ENCODE assay signal across 17 cellular contexts in the genomic region with DNA sequence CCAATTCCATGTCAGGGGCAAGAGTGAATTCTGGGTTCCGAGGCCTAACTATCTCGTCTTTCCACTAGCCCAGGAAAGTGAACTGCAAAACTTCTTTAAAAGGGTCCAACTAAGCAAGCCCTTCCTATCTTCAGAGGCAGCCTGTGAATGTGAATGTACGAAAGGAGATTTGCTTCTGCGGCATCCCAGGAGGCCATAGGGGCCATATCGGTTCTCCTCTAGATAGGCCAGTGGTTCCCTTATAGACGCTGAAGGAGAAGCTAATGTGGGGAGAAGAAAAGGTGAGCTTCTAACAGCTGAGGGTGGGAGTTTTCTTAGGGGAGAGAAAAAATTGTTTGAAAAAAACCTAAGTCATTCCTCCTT.
DNase-seq lines count a peak whose midpoint lies in the region; ATAC-seq, FAIRE-seq and TF ChIP-seq lines count a peak whose summit lies in the region.
"Had no signal": no experiment of that assay in that cellular context is flagged by ENCODE, and none has a peak within 500 bp of the region (broad histone marks: within the 10 kb centered on the region; RNA-seq: fewer than 3 reads in every experiment).

No MANE protein-coding gene starts in this region.

- H3K79me2 ChIP-seq in OCI-LY1 (ENCODE audit: insufficient read depth, low read length) = no peaks in the 10 kb centered on the region
- no peaks in the 10 kb centered on the region for H3K79me2 ChIP-seq in H1 (ENCODE audit: control insufficient read depth in 1 of 2, insufficient read depth in 2 of 2, low read length in 2 of 2)

- H3K27me3 Mint-ChIP-seq in stimulated activated naive B cell treated with anti-CD40 and anti-IgM and Interleukin-4, amounts not matched to agents 10 μg/mL and 1 μg/mL and 100 μg/mL, for 72 hours = peaks cover 0 to 3% of the 10 kb centered on the region in 2 donors

- H4K5ac ChIP-seq in H1 (ENCODE audit: insufficient read length, low read depth, low read length) = no peak overlapping the region

- no peak for ATAC-seq in stimulated activated naive B cell treated with anti-CD40 and anti-IgM and Interleukin-4, amounts not matched to agents 10 μg/mL and 1 μg/mL and 100 μg/mL, for 72 hours (replicated peaks)
- ATAC-seq: HCT116, HepG2 had no signal

- H2BK12ac ChIP-seq in H1 (ENCODE audit: low read depth, low read length) = peak overlapping the region; percentile 84; the same call in 1 of the 2 replicates

- no peaks in the 10 kb centered on the region for H3K9me2 ChIP-seq in OCI-LY1 (ENCODE audit: low read depth, low read length)

- peak overlapping the region; percentile 51 for H4K91ac ChIP-seq in H1 (replicated peaks; ENCODE audit: insufficient read length, low read length)

- TF ChIP-seq RAD21 in H1 (IDR thresholded peaks at IDR 0.05 in 1 of 2, conservative IDR thresholded peaks at IDR 0.05 in 1 of 2; ENCODE audit: low read depth in 2 of 2, low read length in 2 of 2) = no peak

- no peak overlapping the region for H2BK20ac ChIP-seq in H1 (ENCODE audit: low read length)

- peaks cover 4% of the 10 kb centered on the region; the same call in 1 of the 2 replicates for H3F3A ChIP-seq in OCI-LY1 (ENCODE audit: insufficient read depth, low read length)

- H3K36me3 ChIP-seq in BLaER1 (no peaks in the 10 kb centered on the region), OCI-LY1 (ENCODE audit: insufficient read depth, low read length) (peaks cover 29% of the 10 kb centered on the region), H1 (ENCODE audit: control insufficient read depth in 2 of 4, insufficient read depth in 4 of 4, low read length in 3 of 4) (no peaks in the 10 kb centered on the region), H7 (replicated peaks; ENCODE audit: control insufficient read depth, insufficient read depth, low read length) (no peaks in the 10 kb centered on the region)

- H3K27me3 ChIP-seq in BLaER1 (no peaks in the 10 kb centered on the region), OCI-LY1 (ENCODE audit: insufficient read depth, low read length) (no peaks in the 10 kb centered on the region), H1 (replicated peaks in 1 of 4; ENCODE audit: control insufficient read depth in 3 of 4, extremely low read depth in 1 of 4, insufficient read depth in 3 of 4, low read length in 3 of 4) (0 out of 7 replicates have a peak, but pooled peaks cover 0 to 2% (median 2%) of the 10 kb centered on the region in 4 experiments), H7 (ENCODE audit: control insufficient read depth, insufficient read depth, low read length) (no peaks in the 10 kb centered on the region)

- peaks cover 9% of the 10 kb centered on the region in 2 donors for H3K36me3 Mint-ChIP-seq in stimulated activated naive B cell treated with anti-CD40 and anti-IgM and Interleukin-4, amounts not matched to agents 10 μg/mL and 1 μg/mL and 100 μg/mL, for 72 hours
- H3K36me3 Mint-ChIP-seq: CD4-positive, alpha-beta memory T cell had no signal

- H3K27ac Mint-ChIP-seq in stimulated activated naive B cell treated with anti-CD40 and anti-IgM and Interleukin-4, amounts not matched to agents 10 μg/mL and 1 μg/mL and 100 μg/mL, for 72 hours = peak overlapping the region; percentile 31

- WGBS in H1 (ENCODE audit: extremely low coverage in 1 of 2, insufficient coverage in 1 of 2, insufficient read length in 1 of 2, insufficient replicate concordance in 2 of 2, low coverage in 1 of 2, low lambda C conversion rate in 2 of 2, missing lambda C conversion rate in 1 of 2), 2 experiments = 79% methylated on average over 5 of the region's 6 CpGs; no CpG with 5 or more reads in 1 of the 2 experiments

- DNase-seq in H1 (ENCODE audit: low read depth in 1 of 2, low spot score in 2 of 2) (no peak), NCI-H2081 treated with DMSO at 0.1 percent for 48 hours (lab: John Stamatoyannopoulos, UW) (no peak), T-helper 9 cell (no peak), H7 (no peak)
- DNase-seq in stimulated activated naive B cell treated with anti-CD40 and anti-IgM and Interleukin-4, amounts not matched to agents 10 μg/mL and 1 μg/mL and 100 μg/mL, for 72 hours = no peak
- DNase-seq: 8988T; AML-193; CD4-positive, alpha-beta memory T cell; EL had no signal

- H4K8ac ChIP-seq in H1 (ENCODE audit: extremely low read depth, insufficient read depth, low read length) = no peak overlapping the region

- POLR2A ChIA-PET in H1 (lab: Charles Lee; ENCODE audit: partially characterized antibody) = no interaction called here

- H3K79me1 ChIP-seq in H1 (ENCODE audit: low read depth, low read length) = no peaks in the 10 kb centered on the region

- TF ChIP-seq EP300 in H1 (IDR thresholded peaks at IDR 0.05; ENCODE audit: borderline replicate concordance in 1 of 2, low read depth in 2 of 2, low read length in 2 of 2) = no peak

- TF ChIP-seq POLR2A in H1 (IDR thresholded peaks at IDR 0.05; ENCODE audit: control extremely low read depth in 1 of 2, low read depth in 2 of 2, low read length in 2 of 2) = no peak

- H2BK120ac ChIP-seq in H1 (replicated peaks; ENCODE audit: low read depth, low read length) = no peak overlapping the region

- no peak overlapping the region for H3K18ac ChIP-seq in H1 (ENCODE audit: extremely low read depth, low read length)

- FAIRE-seq in H1 (lab: Jason Lieb, UNC) = no peak
- FAIRE-seq: G401.6, GM12892, HepG2, HTR-8/SVneo had no signal

- no peak overlapping the region; the same call in 1 of the 2 replicates for H2BK5ac ChIP-seq in H1 (ENCODE audit: low read depth, low read length)

- H3K14ac ChIP-seq in H1 (ENCODE audit: insufficient read length) = no peak overlapping the region

- H3K9me3 ChIP-seq in BLaER1 (peaks cover 23% of the 10 kb centered on the region), OCI-LY1 (ENCODE audit: low read length) (peaks cover 4% of the 10 kb centered on the region), H1 (ENCODE audit: insufficient read depth in 2 of 2, low read depth in 1 of 2, low read length in 1 of 2) (peaks cover 2 to 3% of the 10 kb centered on the region in 2 experiments; a peak in 2 of 4 replicates)

- peak overlapping the region; percentile 75; the same call in 1 of the 2 replicates for H2BK15ac ChIP-seq in H1 (ENCODE audit: low read length)

- CTCF ChIA-PET in H1 (lab: Charles Lee; ENCODE audit: partially characterized antibody) = no interaction called here

- no peaks in the 10 kb centered on the region for H3K23me2 ChIP-seq in H1 (ENCODE audit: low read depth, low read length)

- H3K4me2 ChIP-seq in BLaER1 (peak overlapping the region; percentile 98), OCI-LY1 (ENCODE audit: low read length) (peak overlapping the region; percentile 63), H1 (ENCODE audit: insufficient read depth in 1 of 2, low read depth in 2 of 2, low read length in 2 of 2) (no peak overlapping the region)

- H3K27ac ChIP-seq in BLaER1 (peak overlapping the region; percentile 70), OCI-LY1 (ENCODE audit: low read depth, low read length, poor library complexity, severe bottlenecking) (peak overlapping the region; percentile 99), H1 (ENCODE audit: low read depth, low read length) (no peak overlapping the region)
- H3K27ac ChIP-seq: C4-2B had no signal

- H3K23ac ChIP-seq in H1 (ENCODE audit: insufficient read length) = no peak overlapping the region

- H4K20me1 ChIP-seq in BLaER1 = no peaks in the 10 kb centered on the region
- H4K20me1 ChIP-seq in OCI-LY1 (ENCODE audit: insufficient read depth, low read length) = no peaks in the 10 kb centered on the region
- no peaks in the 10 kb centered on the region for H4K20me1 ChIP-seq in H1 (replicated peaks in 1 of 2; ENCODE audit: control insufficient read depth in 1 of 2, insufficient read depth in 2 of 2, low read length in 2 of 2)

- H2AK5ac ChIP-seq in H1 (ENCODE audit: low read depth, low read length) = no peak overlapping the region

- peak overlapping the region; percentile 18; the same call in 1 of the 2 replicates for H3K9ac ChIP-seq in BLaER1
- H3K9ac ChIP-seq in OCI-LY1 (ENCODE audit: low read length) = peak overlapping the region; percentile 67
- H3K9ac ChIP-seq in H1 (replicated peaks in 1 of 4; ENCODE audit: extremely low read depth in 1 of 4, low read depth in 3 of 4, low read length in 3 of 4) = no peak overlapping the region

- peaks cover 39 to 64% of the 10 kb centered on the region in 2 donors for H3K4me1 Mint-ChIP-seq in stimulated activated naive B cell treated with anti-CD40 and anti-IgM and Interleukin-4, amounts not matched to agents 10 μg/mL and 1 μg/mL and 100 μg/mL, for 72 hours
- H3K4me1 Mint-ChIP-seq: CD4-positive, alpha-beta memory T cell had no signal

- H2AFZ ChIP-seq in OCI-LY1 (ENCODE audit: low read length) (no peak overlapping the region), H1 (ENCODE audit: low read length) (peak overlapping the region; percentile 73; the same call in 1 of the 2 replicates)

- peaks cover 0 to 12% of the 10 kb centered on the region in 2 donors for H3K9me3 Mint-ChIP-seq in stimulated activated naive B cell treated with anti-CD40 and anti-IgM and Interleukin-4, amounts not matched to agents 10 μg/mL and 1 μg/mL and 100 μg/mL, for 72 hours

- no peak overlapping the region for H3K56ac ChIP-seq in H1 (replicated peaks; ENCODE audit: insufficient read length, low read depth, low read length)

- H3K4me1 ChIP-seq in BLaER1 (peaks cover 69% of the 10 kb centered on the region), OCI-LY1 (ENCODE audit: insufficient read depth, low read length, severe bottlenecking) (peaks cover 71% of the 10 kb centered on the region), H1 (replicated peaks in 1 of 4; ENCODE audit: control insufficient read depth in 3 of 4, insufficient read depth in 4 of 4, low read length in 3 of 4) (peaks cover 0 to 8% (median 4%) of the 10 kb centered on the region in 4 experiments; a peak in 4 of 7 replicates)

- 0 out of 2 replicates have a peak overlapping the region, but pooled peaks have one; percentile 58 for H3K4me3 ChIP-seq in BLaER1
- peak overlapping the region; percentile 32 for H3K4me3 ChIP-seq in OCI-LY1 (ENCODE audit: low read depth, low read length, poor library complexity, severe bottlenecking)
- H3K4me3 ChIP-seq in H1 (ENCODE audit: extremely low read depth in 1 of 4, insufficient read depth in 2 of 4, low read depth in 3 of 4, low read length in 4 of 4) = no peak overlapping the region
- H3K4me3 ChIP-seq in H7 (ENCODE audit: insufficient read depth, low read depth, low read length) = no peak overlapping the region

- H3K4ac ChIP-seq in H1 (replicated peaks; ENCODE audit: insufficient read length, low read depth, low read length) = no peak overlapping the region

- peak overlapping the region in 1 of 2 donors; percentile 57 for H3K4me3 Mint-ChIP-seq in stimulated activated naive B cell treated with anti-CD40 and anti-IgM and Interleukin-4, amounts not matched to agents 10 μg/mL and 1 μg/mL and 100 μg/mL, for 72 hours
- H3K4me3 Mint-ChIP-seq: CD4-positive, alpha-beta memory T cell had no signal

- TF ChIP-seq CTCF in OCI-LY1 (IDR thresholded peaks at IDR 0.05; ENCODE audit: low read length) (no peak), H1 (IDR thresholded peaks at IDR 0.05; ENCODE audit: control extremely low read depth in 1 of 3, insufficient read depth in 1 of 3, low read depth in 1 of 3, low read length in 3 of 3) (no peak)

TF ChIP-seq in H1, 55 proteins besides CTCF, POLR2A, EP300 and RAD21 (continues in another document):
- TF ChIP-seq TBP (IDR thresholded peaks at IDR 0.05; ENCODE audit: low read depth, low read length) (no peak), KDM1A (IDR thresholded peaks at IDR 0.05; ENCODE audit: borderline replicate concordance, low read length) (no peak), JUND (IDR thresholded peaks at IDR 0.05; ENCODE audit: low read length) (no peak), SIX5 (IDR thresholded peaks at IDR 0.05; ENCODE audit: low read depth, low read length) (no peak)

Comparison
In these comparisons a context has a peak if more than half of its experiments do, and no peak if none do; other contexts are left out.
1. H3K4me2 ChIP-seq: peak in BLaER1 (single experiment) and OCI-LY1 (single experiment); none in H1 (0 of 2).
2. H3K4me3 ChIP-seq: peak in BLaER1 (single experiment) and OCI-LY1 (single experiment); none in H1 (0 of 4) and H7 (single experiment).
3. H3K9ac ChIP-seq: peak in BLaER1 (single experiment) and OCI-LY1 (single experiment); none in H1 (0 of 4).